Comparison of ENCODE assay signal across 24 cellular contexts in genomic region chr5:41683181-41683580, GRCh38.
A peak's percentile ranks its signal among the peaks of the same experiment; 100 is the strongest.
DNase-seq lines count a peak whose midpoint lies in the region; ATAC-seq, FAIRE-seq and TF ChIP-seq lines count a peak whose summit lies in the region.
"Had no signal": no experiment of that assay in that cellular context is flagged by ENCODE, and none has a peak within 500 bp of the region (broad histone marks: within the 10 kb centered on the region; RNA-seq: fewer than 3 reads in every experiment).

No MANE protein-coding gene starts in this region.

- H3K4me3 Mint-ChIP-seq in activated naive CD8-positive, alpha-beta T cell treated with anti-CD3 and anti-CD28 coated beads, Interleukin-2, amount 50 U/mL, for 24 hours = no peak overlapping the region
- H3K4me3 Mint-ChIP-seq in activated naive CD8-positive, alpha-beta T cell treated with anti-CD3 and anti-CD28 coated beads for 36 hours = no peak overlapping the region
- H3K4me3 Mint-ChIP-seq: activated T-cell treated with anti-CD3 and anti-CD28 coated beads, Interleukin-2, amount 50 U/mL, for 24 hours; neural progenitor cell; stimulated activated naive CD8-positive, alpha-beta T cell treated with anti-CD3 and anti-CD28 coated beads, Interleukin-15, Interleukin-2, amounts not matched to agents 100 ng/mL and 50 ng/mL, for 24 hours had no signal

- H3K79me2 ChIP-seq in HepG2 (ENCODE audit: insufficient read depth, low read length) = no peaks in the 10 kb centered on the region

- peaks cover 6% of the 10 kb centered on the region for H3K27me3 Mint-ChIP-seq in activated naive CD8-positive, alpha-beta T cell treated with anti-CD3 and anti-CD28 coated beads, Interleukin-2, amount 50 U/mL, for 24 hours
- peaks cover 9% of the 10 kb centered on the region for H3K27me3 Mint-ChIP-seq in activated naive CD8-positive, alpha-beta T cell treated with anti-CD3 and anti-CD28 coated beads for 36 hours

- no peaks in the 10 kb centered on the region for H3K27me3 ChIP-seq in HepG2 (ENCODE audit: control insufficient read depth in 1 of 2, insufficient read depth in 2 of 2, low read length in 2 of 2)
- H3K27me3 ChIP-seq: neural progenitor cell, Peyer's patch, upper lobe of right lung had no signal

- no peaks in the 10 kb centered on the region for H3K9me3 ChIP-seq in HepG2 (ENCODE audit: low read length)
- H3K9me3 ChIP-seq: Peyer's patch had no signal

- no peaks in the 10 kb centered on the region for H3K36me3 Mint-ChIP-seq in activated naive CD8-positive, alpha-beta T cell treated with anti-CD3 and anti-CD28 coated beads, Interleukin-2, amount 50 U/mL, for 24 hours (ENCODE audit: low read depth)
- H3K36me3 Mint-ChIP-seq in activated naive CD8-positive, alpha-beta T cell treated with anti-CD3 and anti-CD28 coated beads for 36 hours = no peaks in the 10 kb centered on the region
- H3K36me3 Mint-ChIP-seq: CD4-positive, CD25-positive, alpha-beta regulatory T cell; neural progenitor cell had no signal

- no peaks in the 10 kb centered on the region for H3K4me1 ChIP-seq in HepG2 (ENCODE audit: insufficient read depth, low read length)
- H3K4me1 ChIP-seq: Peyer's patch, upper lobe of right lung had no signal

- H3K9me3 Mint-ChIP-seq in activated naive CD8-positive, alpha-beta T cell treated with anti-CD3 and anti-CD28 coated beads, Interleukin-2, amount 50 U/mL, for 24 hours = no peaks in the 10 kb centered on the region
- peaks cover 4% of the 10 kb centered on the region for H3K9me3 Mint-ChIP-seq in activated naive CD8-positive, alpha-beta T cell treated with anti-CD3 and anti-CD28 coated beads for 36 hours
- H3K9me3 Mint-ChIP-seq: activated T-cell treated with anti-CD3 and anti-CD28 coated beads, Interleukin-2, amount 50 U/mL, for 24 hours had no signal

- FAIRE-seq in GM12892 (lab: Jason Lieb, UNC) (no peak), HepG2 (lab: Jason Lieb, UNC) (no peak)
- FAIRE-seq: K562, keratinocyte had no signal

- no TSS peak for BruUV-seq in HepG2 (replicated peaks; lab: Mats Ljungman, UMichigan)

- POLR2A ChIA-PET in HepG2 (lab: Yijun Ruan, JAX) = no interaction called here

- no peak overlapping the region for H3K4me3 ChIP-seq in HepG2 (replicated peaks in 1 of 3; ENCODE audit: insufficient read depth in 1 of 3, low read depth in 2 of 3, low read length in 3 of 3)
- H3K4me3 ChIP-seq: GM23248, K562, neural progenitor cell, Peyer's patch, upper lobe of right lung had no signal

- H4K20me1 ChIP-seq in HepG2 (ENCODE audit: insufficient read depth, low read length) = no peaks in the 10 kb centered on the region

- intact Hi-C loops in HepG2 (cut with micrococcal nuclease; ENCODE audit: unreplicated experiment) = no loop called here

- TF ChIP-seq EP300 in HepG2 (IDR thresholded peaks at IDR 0.05; ENCODE audit: low read depth in 2 of 2, low read length in 2 of 2) = no peak
- TF ChIP-seq EP300 in HepG2 (CRISPR knock-in tag; IDR thresholded peaks at IDR 0.05; ENCODE audit: borderline replicate concordance) = no peak

- no peak overlapping the region for H3K9ac ChIP-seq in HepG2 (ENCODE audit: insufficient read depth, low read depth, low read length)
- H3K9ac ChIP-seq: GM23248, neural progenitor cell had no signal

- 17% methylated on average over 3 of the region's 3 CpGs for WGBS in HepG2 (ENCODE audit: low lambda C conversion rate)

- TF ChIP-seq POLR2A in GM12892 (IDR thresholded peaks at IDR 0.05; ENCODE audit: low read depth, low read length) = no peak
- TF ChIP-seq POLR2A in HepG2 (IDR thresholded peaks at IDR 0.05; ENCODE audit: insufficient read depth in 1 of 2, low read depth in 2 of 2, low read length in 2 of 2) = no peak

- H2AFZ ChIP-seq in HepG2 (ENCODE audit: low read length) = no peak overlapping the region
- H2AFZ ChIP-seq: GM23248, neural progenitor cell had no signal

- in situ Hi-C loops in HepG2 (cut with HindIII; ENCODE audit: extremely low pct_ligation_motif_present, low pct_unique_long_range_greater_than_20kb) = no loop called here

- CTCF ChIA-PET in HepG2 (lab: Yijun Ruan, JAX; ENCODE audit: low intra/inter-chr PET ratio, low total read pairs) = no interaction called here

- no peaks in the 10 kb centered on the region for H3K36me3 ChIP-seq in HepG2 (replicated peaks in 1 of 2; ENCODE audit: control insufficient read depth in 1 of 2, insufficient read depth in 2 of 2, low read length in 2 of 2)
- H3K36me3 ChIP-seq: neural progenitor cell, Peyer's patch, upper lobe of right lung had no signal

- DNase-seq in activated naive CD8-positive, alpha-beta T cell treated with anti-CD3 and anti-CD28 coated beads, Interleukin-2, amount 50 U/mL, for 24 hours = peak; percentile 2
- no peak for DNase-seq in activated naive CD8-positive, alpha-beta T cell treated with anti-CD3 and anti-CD28 coated beads for 36 hours
- DNase-seq in GM12892 (ENCODE audit: insufficient read length) (no peak), HepG2 (ENCODE audit: low spot score) (no peak)
- no peak for DNase-seq in activated CD4-positive, CD25-positive, alpha-beta regulatory T cell (lab: John Stamatoyannopoulos, UW)
- no peak for DNase-seq in activated CD4-positive, CD25-positive, alpha-beta regulatory T cell treated with anti-CD3 and anti-CD28 coated beads, Interleukin-2, amount 50 U/mL, for 72 hours
- DNase-seq: activated CD4-positive, alpha-beta T cell treated with anti-CD3 and anti-CD28 coated beads, Interleukin-2, amount 50 U/mL, for 1 hour; activated T-cell treated with anti-CD3 and anti-CD28 coated beads, Interleukin-2, amount 50 U/mL, for 24 hours; DMS79; effector CD8-positive, alpha-beta T cell; GM23248; NCI-H1092; NCI-H2107; Peyer's patch; stimulated activated CD4-positive, alpha-beta T cell treated with anti-CD3 and anti-CD28 coated beads, Interleukin-12 subunit alpha, Interleukin-12 subunit beta, amount 100 ng/mL, for 4 hours; upper lobe of right lung had no signal

- no peak overlapping the region for H3K27ac ChIP-seq in HepG2 (ENCODE audit: extremely low read length, insufficient read depth, low read length)
- H3K27ac ChIP-seq: GM23248, neural progenitor cell, Peyer's patch, upper lobe of right lung had no signal

- peak; percentile 69 for ATAC-seq in activated naive CD8-positive, alpha-beta T cell treated with anti-CD3 and anti-CD28 coated beads, Interleukin-2, amount 50 U/mL, for 24 hours
- ATAC-seq in GM21825 (IDR thresholded peaks at IDR 0.05; ENCODE audit: unreplicated experiment) = peak; percentile 75
- peak; percentile 55 for ATAC-seq in HG03469 (IDR thresholded peaks at IDR 0.05; ENCODE audit: unreplicated experiment)
- ATAC-seq in HepG2 = no peak
- ATAC-seq: K562, SK-N-SH treated with all-trans-retinoic acid at 6 μM for 48 hours, upper lobe of right lung had no signal

- no peak for TF ChIP-seq RAD21 in HepG2 (CRISPR knock-in tag; IDR thresholded peaks at IDR 0.05)

- no peak overlapping the region for H3K27ac Mint-ChIP-seq in activated naive CD8-positive, alpha-beta T cell treated with anti-CD3 and anti-CD28 coated beads, Interleukin-2, amount 50 U/mL, for 24 hours
- no peak overlapping the region for H3K27ac Mint-ChIP-seq in activated naive CD8-positive, alpha-beta T cell treated with anti-CD3 and anti-CD28 coated beads for 36 hours
- H3K27ac Mint-ChIP-seq: activated T-cell treated with anti-CD3 and anti-CD28 coated beads, Interleukin-2, amount 50 U/mL, for 24 hours; CD4-positive, CD25-positive, alpha-beta regulatory T cell; neural progenitor cell; stimulated activated naive CD8-positive, alpha-beta T cell treated with anti-CD3 and anti-CD28 coated beads, Interleukin-15, Interleukin-2, amounts not matched to agents 100 ng/mL and 50 ng/mL, for 24 hours had no signal

- TF ChIP-seq CTCF in HepG2 (CRISPR knock-in tag; IDR thresholded peaks at IDR 0.05) = no peak

- H3K4me2 ChIP-seq in HepG2 (ENCODE audit: low read depth, low read length) = no peak overlapping the region
- H3K4me2 ChIP-seq: neural progenitor cell had no signal

- H3K4me1 Mint-ChIP-seq in activated naive CD8-positive, alpha-beta T cell treated with anti-CD3 and anti-CD28 coated beads, Interleukin-2, amount 50 U/mL, for 24 hours = no peaks in the 10 kb centered on the region
- no peaks in the 10 kb centered on the region for H3K4me1 Mint-ChIP-seq in activated naive CD8-positive, alpha-beta T cell treated with anti-CD3 and anti-CD28 coated beads for 36 hours
- H3K4me1 Mint-ChIP-seq: CD4-positive, CD25-positive, alpha-beta regulatory T cell; neural progenitor cell had no signal

TF ChIP-seq in HepG2, 621 proteins besides CTCF, POLR2A, EP300 and RAD21 (continues in another document):
- TF ChIP-seq SP4 (CRISPR knock-in tag; IDR thresholded peaks at IDR 0.05) (no peak), NFYC (CRISPR knock-in tag; IDR thresholded peaks at IDR 0.05) (no peak), MAZ (IDR thresholded peaks at IDR 0.05; ENCODE audit: borderline replicate concordance, low read depth, low read length) (no peak), MAZ (CRISPR knock-in tag; IDR thresholded peaks at IDR 0.05; ENCODE audit: low read depth) (no peak), FOXJ3 (CRISPR knock-in tag; IDR thresholded peaks at IDR 0.05; ENCODE audit: borderline replicate concordance) (no peak), PCBP1 (IDR thresholded peaks at IDR 0.05; ENCODE audit: borderline replicate concordance, low read depth, low read length) (no peak), MED8 (CRISPR knock-in tag; IDR thresholded peaks at IDR 0.05; ENCODE audit: insufficient replicate concordance) (no peak), ZNF577 (CRISPR knock-in tag; IDR thresholded peaks at IDR 0.05; ENCODE audit: borderline replicate concordance, low read depth) (no peak), SATB2 (CRISPR knock-in tag; IDR thresholded peaks at IDR 0.05) (no peak), ZBTB7B (CRISPR knock-in tag; IDR thresholded peaks at IDR 0.05) (no peak), PHF20 (CRISPR knock-in tag; IDR thresholded peaks at IDR 0.05) (no peak), TFDP1 (CRISPR knock-in tag; IDR thresholded peaks at IDR 0.05; ENCODE audit: borderline replicate concordance) (no peak), NFKBIZ (CRISPR knock-in tag; IDR thresholded peaks at IDR 0.05) (no peak), ZNF230 (CRISPR knock-in tag; IDR thresholded peaks at IDR 0.05) (no peak)
